Comparison of ENCODE assay signal across 8 cellular contexts in genomic region chr17:76868176-76868668, GRCh38. TPM values are rescaled to one million over a fixed set of nuclear protein-coding genes. Genes with fewer than 3 reads are reported as not detected.
DNase-seq lines count a peak whose midpoint lies in the region; TF ChIP-seq lines count a peak whose summit lies in the region.

TSS of gene MGAT5B (plus strand) at chr17:76868404. CDS start at chr17:76869030, 626 bp downstream.

- peaks cover 38% of the 10 kb centered on the region for H4K20me1 ChIP-seq in neural progenitor cell (ENCODE audit: low read depth)

- H3K4me1 Mint-ChIP-seq in activated T-helper 2 cell treated with anti-CD3 and anti-CD28 coated beads, Interferon-gamma antibody, Interleukin-2, Interleukin-4, amounts not matched to agents 10 μg/mL and 5 μg/mL and 100 μg/mL, durations not matched to agents 14 hours and 24 hours and 36 hours (ENCODE audit: low read depth) = peaks cover 5% of the 10 kb centered on the region
- peaks cover 15% of the 10 kb centered on the region for H3K4me1 Mint-ChIP-seq in neural progenitor cell
- peaks cover 10% of the 10 kb centered on the region for H3K4me1 Mint-ChIP-seq in stimulated activated naive CD8-positive, alpha-beta T cell treated with anti-CD3 and anti-CD28 coated beads, Interleukin-15, Interleukin-2, amounts not matched to agents 100 ng/mL and 50 ng/mL, for 24 hours (ENCODE audit: low read depth)

- H3K79me2 ChIP-seq in neural progenitor cell (ENCODE audit: low read depth) = no peaks in the 10 kb centered on the region

- H3K36me3 Mint-ChIP-seq in activated T-helper 2 cell treated with anti-CD3 and anti-CD28 coated beads, Interferon-gamma antibody, Interleukin-2, Interleukin-4, amounts not matched to agents 10 μg/mL and 5 μg/mL and 100 μg/mL, durations not matched to agents 14 hours and 24 hours and 36 hours (ENCODE audit: low read depth) = no peaks in the 10 kb centered on the region
- H3K36me3 Mint-ChIP-seq in neural progenitor cell = peaks cover 3% of the 10 kb centered on the region
- H3K36me3 Mint-ChIP-seq in stimulated activated naive CD8-positive, alpha-beta T cell treated with anti-CD3 and anti-CD28 coated beads, Interleukin-15, Interleukin-2, amounts not matched to agents 100 ng/mL and 50 ng/mL, for 24 hours (ENCODE audit: low read depth) = no peaks in the 10 kb centered on the region

- H3K4me3 ChIP-seq in fibroblast of pulmonary artery (replicated peaks; ENCODE audit: low read depth, low read length) (peak within 1 kb of the TSS; percentile 12), neural progenitor cell (peak within 1 kb of the TSS; percentile 57)

- H3K27ac Mint-ChIP-seq in activated T-helper 2 cell treated with anti-CD3 and anti-CD28 coated beads, Interferon-gamma antibody, Interleukin-2, Interleukin-4, amounts not matched to agents 10 μg/mL and 5 μg/mL and 100 μg/mL, durations not matched to agents 14 hours and 24 hours and 36 hours = no peak within 1 kb of the TSS
- H3K27ac Mint-ChIP-seq in neural progenitor cell = peak within 1 kb of the TSS; percentile 93
- no peak within 1 kb of the TSS for H3K27ac Mint-ChIP-seq in stimulated activated naive CD8-positive, alpha-beta T cell treated with anti-CD3 and anti-CD28 coated beads, Interleukin-15, Interleukin-2, amounts not matched to agents 100 ng/mL and 50 ng/mL, for 24 hours

- H3K27ac ChIP-seq in neural progenitor cell = no peak within 1 kb of the TSS

- TF ChIP-seq CTCF in fibroblast of pulmonary artery (IDR thresholded peaks at IDR 0.05; ENCODE audit: low read length, missing control alignments) (peak; percentile 22), neural progenitor cell (IDR thresholded peaks at IDR 0.05) (peak; percentile 81)

- peak; percentile 84 to 89 for DNase-seq in NCI-H2081 (lab: John Stamatoyannopoulos, UW)
- DNase-seq in NCI-H2081 treated with DMSO at 0.1 percent for 48 hours (lab: John Stamatoyannopoulos, UW) = no peak
- peak; percentile 85 for DNase-seq in HPDE6-E6E7 (ENCODE audit: extremely low spot score)
- peak; percentile 68 for DNase-seq in activated T-helper 2 cell treated with anti-CD3 and anti-CD28 coated beads, Interferon-gamma antibody, Interleukin-2, Interleukin-4, amounts not matched to agents 10 μg/mL and 5 μg/mL and 100 μg/mL, durations not matched to agents 14 hours and 24 hours and 36 hours (ENCODE audit: low spot score)
- DNase-seq in fibroblast of pulmonary artery (ENCODE audit: low read depth) = peak; percentile 80
- DNase-seq in neural progenitor cell (ENCODE audit: low spot score) = peak; percentile 98

- peak within 1 kb of the TSS; percentile 77 for H3K4me3 Mint-ChIP-seq in activated T-helper 2 cell treated with anti-CD3 and anti-CD28 coated beads, Interferon-gamma antibody, Interleukin-2, Interleukin-4, amounts not matched to agents 10 μg/mL and 5 μg/mL and 100 μg/mL, durations not matched to agents 14 hours and 24 hours and 36 hours (ENCODE audit: low read depth)
- H3K4me3 Mint-ChIP-seq in neural progenitor cell = peak within 1 kb of the TSS; percentile 92
- peak within 1 kb of the TSS; percentile 53 for H3K4me3 Mint-ChIP-seq in stimulated activated naive CD8-positive, alpha-beta T cell treated with anti-CD3 and anti-CD28 coated beads, Interleukin-15, Interleukin-2, amounts not matched to agents 100 ng/mL and 50 ng/mL, for 24 hours

- H3K9me3 Mint-ChIP-seq in activated T-helper 2 cell treated with anti-CD3 and anti-CD28 coated beads, Interferon-gamma antibody, Interleukin-2, Interleukin-4, amounts not matched to agents 10 μg/mL and 5 μg/mL and 100 μg/mL, durations not matched to agents 14 hours and 24 hours and 36 hours = no peaks in the 10 kb centered on the region
- peaks cover 2% of the 10 kb centered on the region for H3K9me3 Mint-ChIP-seq in neural progenitor cell
- no peaks in the 10 kb centered on the region for H3K9me3 Mint-ChIP-seq in stimulated activated naive CD8-positive, alpha-beta T cell treated with anti-CD3 and anti-CD28 coated beads, Interleukin-15, Interleukin-2, amounts not matched to agents 100 ng/mL and 50 ng/mL, for 24 hours

- no peaks in the 10 kb centered on the region for H3K9me3 ChIP-seq in neural progenitor cell (ENCODE audit: low read depth)

- no peak within 1 kb of the TSS for H3K9ac ChIP-seq in neural progenitor cell

- H3K4me2 ChIP-seq in neural progenitor cell = peak within 1 kb of the TSS; percentile 87

- no peaks in the 10 kb centered on the region for H3K36me3 ChIP-seq in neural progenitor cell

- H2AFZ ChIP-seq in neural progenitor cell (replicated peaks) = peak within 1 kb of the TSS; percentile 94

- peaks cover 35% of the 10 kb centered on the region for H3K27me3 Mint-ChIP-seq in activated T-helper 2 cell treated with anti-CD3 and anti-CD28 coated beads, Interferon-gamma antibody, Interleukin-2, Interleukin-4, amounts not matched to agents 10 μg/mL and 5 μg/mL and 100 μg/mL, durations not matched to agents 14 hours and 24 hours and 36 hours (ENCODE audit: low read depth)
- peaks cover 9% of the 10 kb centered on the region for H3K27me3 Mint-ChIP-seq in neural progenitor cell (ENCODE audit: insufficient read depth, low read depth)
- H3K27me3 Mint-ChIP-seq in stimulated activated naive CD8-positive, alpha-beta T cell treated with anti-CD3 and anti-CD28 coated beads, Interleukin-15, Interleukin-2, amounts not matched to agents 100 ng/mL and 50 ng/mL, for 24 hours = peaks cover 26% of the 10 kb centered on the region

- H3K27me3 ChIP-seq in neural progenitor cell = peaks cover 43% of the 10 kb centered on the region

- intact Hi-C loops in activated T-helper 2 cell treated with anti-CD3 and anti-CD28 coated beads, Interferon-gamma antibody, Interleukin-2, Interleukin-4, amounts not matched to agents 10 μg/mL and 5 μg/mL and 100 μg/mL, durations not matched to agents 14 hours and 24 hours and 36 hours (cut with micrococcal nuclease) = loop anchor here (2.0 to 10.0 kb wide), 3 partner anchors 189 to 377 kb away; no protein-coding TSS in a partner anchor

- no peaks in the 10 kb centered on the region for H3F3A ChIP-seq in neural progenitor cell (ENCODE audit: low read depth)

- peaks cover 9% of the 10 kb centered on the region for H3K4me1 ChIP-seq in neural progenitor cell

TF ChIP-seq in PFSK-1, 5 proteins besides CTCF, POLR2A, EP300 and RAD21:
- peak; percentile 93 for TF ChIP-seq FOXP2 (optimal IDR thresholded peaks at IDR 0.05; ENCODE audit: borderline replicate concordance, extremely low read depth, extremely low read length, insufficient read depth)
- no peak for TF ChIP-seq REST (IDR thresholded peaks at IDR 0.05; ENCODE audit: insufficient read depth in 1 of 2, low read depth in 2 of 2, low read length in 2 of 2)

RNA-seq across cellular contexts. Expression of gene MGAT5B, which starts in this region (rescaled TPM):
- 25.2 TPM for polyA plus RNA-seq in PFSK-1 (2012; ENCODE audit: insufficient read length, low read depth)
- 0.55 TPM in 2 replicates for total RNA-seq in activated T-helper 2 cell treated with anti-CD3 and anti-CD28 coated beads, Interferon-gamma antibody, Interleukin-2, Interleukin-4, amounts not matched to agents 10 μg/mL and 5 μg/mL and 100 μg/mL, durations not matched to agents 14 hours and 24 hours and 36 hours
- total RNA-seq in neural progenitor cell (ENCODE audit: low replicate concordance) = 1.8 and 6.0 TPM in 2 replicates

Comparison
In these comparisons a context has a peak if more than half of its experiments do, and no peak if none do; other contexts are left out.
1. Peak in DNase-seq in activated T-helper 2 cell treated with anti-CD3 and anti-CD28 coated beads, Interferon-gamma antibody, Interleukin-2, Interleukin-4, amounts not matched to agents 10 μg/mL and 5 μg/mL and 100 μg/mL, durations not matched to agents 14 hours and 24 hours and 36 hours; RNA of the gene not detected or under 1 TPM.